In the genomic region with DNA sequence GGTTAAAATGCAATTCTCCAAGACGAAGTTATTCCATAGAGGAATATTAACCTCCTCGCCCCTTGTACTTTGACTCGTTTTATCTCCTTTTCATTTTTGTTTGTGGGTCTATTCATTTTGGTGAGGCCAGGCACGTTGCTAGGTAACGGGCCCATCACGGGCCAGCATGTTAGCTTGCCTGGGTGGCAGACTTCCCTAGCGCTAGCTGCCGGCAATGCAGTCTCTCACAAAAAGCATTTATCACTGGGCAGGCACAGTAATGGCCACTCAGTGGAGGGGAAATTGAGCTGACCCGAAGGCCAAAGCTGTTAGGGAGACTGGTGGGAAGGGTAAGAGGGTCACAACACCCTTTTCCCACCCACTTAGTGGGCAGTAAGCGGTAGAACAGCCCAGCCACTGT, we compare ENCODE assay signal across 13 cellular contexts.
DNase-seq lines count a peak whose midpoint lies in the region; ATAC-seq and TF ChIP-seq lines count a peak whose summit lies in the region.
"Had no signal": no experiment of that assay in that cellular context is flagged by ENCODE, and none has a peak within 500 bp of the region (broad histone marks: within the 10 kb centered on the region; RNA-seq: fewer than 3 reads in every experiment).

No MANE protein-coding gene starts in this region.

- no peaks in the 10 kb centered on the region for H3K9me3 ChIP-seq in MG63
- H3K9me3 ChIP-seq in MM.1S (replicated peaks; ENCODE audit: insufficient read depth, low read length), result no peaks in the 10 kb centered on the region

- no peak overlapping the region for H3K9ac ChIP-seq in MM.1S (ENCODE audit: low read length)

- ATAC-seq in HG03520 (IDR thresholded peaks at IDR 0.05; ENCODE audit: unreplicated experiment), result no peak

- H2AFZ ChIP-seq in MM.1S (ENCODE audit: low read length), result no peak overlapping the region

- H3K4me1 ChIP-seq in MM.1S (ENCODE audit: low read length), result no peaks in the 10 kb centered on the region

- H3K27me3 ChIP-seq in MG63 (no peaks in the 10 kb centered on the region; the same call in 1 of the 2 replicates), dorsolateral prefrontal cortex (peaks cover 0 to 3% (median 0%) of the 10 kb centered on the region in 45 donors), MM.1S (replicated peaks; ENCODE audit: insufficient read depth, low read length) (no peaks in the 10 kb centered on the region)

- H3K4me3 ChIP-seq in MG63 (no peak overlapping the region), dorsolateral prefrontal cortex (no peak overlapping the region), MM.1S (ENCODE audit: low read length) (no peak overlapping the region)

- intact Hi-C loops in dorsolateral prefrontal cortex (cut with DNase I), result no loop called here

- no peaks in the 10 kb centered on the region for H4K20me1 ChIP-seq in MM.1S (ENCODE audit: insufficient read depth, low read length)

- no peaks in the 10 kb centered on the region for H3F3A ChIP-seq in MM.1S (ENCODE audit: insufficient read depth, low read length)

- peak; percentile 68 for DNase-seq in ELF-1 (ENCODE audit: low read depth, low spot score)
- peak; percentile 21 for DNase-seq in MG63
- peak in 9 of 10 donors; percentile 4 to 65 (median 52) for DNase-seq in dorsolateral prefrontal cortex
- DNase-seq in midbrain (lab: John Stamatoyannopoulos, UW), result peak; percentile 66
- no peak for DNase-seq in ureter (ENCODE audit: low spot score)
- DNase-seq in MM.1S, result no peak
- DNase-seq in occipital lobe (lab: John Stamatoyannopoulos, UW), result no peak
- DNase-seq: aorta; CD4-positive, alpha-beta memory T cell; KBM-7; NCI-H2171 treated with DMSO at 0.1 percent for 48 hours; WERI-Rb-1 had no signal

- no peaks in the 10 kb centered on the region for H3K36me3 ChIP-seq in MG63
- no peaks in the 10 kb centered on the region for H3K36me3 ChIP-seq in MM.1S (replicated peaks; ENCODE audit: insufficient read depth, low read length)
- H3K36me3 ChIP-seq: WERI-Rb-1 had no signal

- TF ChIP-seq CTCF in dorsolateral prefrontal cortex (IDR thresholded peaks at IDR 0.05 in 54 of 56, conservative IDR thresholded peaks at IDR 0.05 in 2 of 56; ENCODE audit: low read depth in 1 of 56, partially characterized antibody in 56 of 56) (peak in 34 of 56 donors; percentile 14 to 57 (median 41)), MM.1S (IDR thresholded peaks at IDR 0.05; ENCODE audit: low read length) (no peak)

- no peaks in the 10 kb centered on the region for H3K79me2 ChIP-seq in MM.1S (ENCODE audit: low read length)

- H3K27ac ChIP-seq in dorsolateral prefrontal cortex (peak overlapping the region in 5 of 59 donors; percentile 11 to 51 (median 31)), MM.1S (ENCODE audit: low read length) (no peak overlapping the region)
- H3K27ac ChIP-seq: WERI-Rb-1 had no signal

- H3K9me2 ChIP-seq in MM.1S (replicated peaks; ENCODE audit: insufficient read depth, low read length), result no peaks in the 10 kb centered on the region

- H3K4me2 ChIP-seq in MM.1S (ENCODE audit: low read depth, low read length), result no peak overlapping the region

Comparison
In these comparisons a context has a peak if more than half of its experiments do, and no peak if none do; other contexts are left out.
1. DNase-seq: peak in ELF-1 (single experiment), MG63 (single experiment), dorsolateral prefrontal cortex (9 of 10) and midbrain (single experiment); none in ureter (single experiment), MM.1S (single experiment) and occipital lobe (single experiment).